ENCODE assay signal across 19 cellular contexts in genomic region chr5:54537720-54538119, GRCh38. TPM values are rescaled to one million over a fixed set of nuclear protein-coding genes. Genes with fewer than 3 reads are reported as not detected.
DNase-seq lines count a peak whose midpoint lies in the region; ATAC-seq and TF ChIP-seq lines count a peak whose summit lies in the region.
"Had no signal": no experiment of that assay in that cellular context is flagged by ENCODE, and none has a peak within 500 bp of the region (broad histone marks: within the 10 kb centered on the region; RNA-seq: fewer than 3 reads in every experiment).

No MANE protein-coding gene starts in this region.

- no peak overlapping the region for H2BK15ac ChIP-seq in IMR-90 (ENCODE audit: low read depth, low read length)

- no peak for TF ChIP-seq CTCF in A673 (conservative IDR thresholded peaks at IDR 0.05; ENCODE audit: low read depth, low read length)
- no peak for TF ChIP-seq CTCF in IMR-90 (conservative IDR thresholded peaks at IDR 0.05; ENCODE audit: low read depth, low read length)
- no peak for TF ChIP-seq CTCF in dorsolateral prefrontal cortex (IDR thresholded peaks at IDR 0.05 in 54 of 56, conservative IDR thresholded peaks at IDR 0.05 in 2 of 56; ENCODE audit: low read depth in 1 of 56, partially characterized antibody in 56 of 56)
- TF ChIP-seq CTCF in nephron (IDR thresholded peaks at IDR 0.05; ENCODE audit: unreplicated experiment in 3 of 3), result no peak

- H4K8ac ChIP-seq in IMR-90 (ENCODE audit: low read depth in 2 of 2, low read length in 2 of 2), result no peak overlapping the region

- 60% methylated on average over 1 of the region's 2 CpGs; no CpG with 5 or more reads in 1 of the 2 experiments for WGBS in IMR-90 (ENCODE audit: extremely low coverage in 2 of 2, insufficient read length in 1 of 2), 2 experiments

- in situ Hi-C loops in IMR-90 (cut with MboI; ENCODE audit: low sequenced_read_pairs), result no loop called here

- no peak overlapping the region for H2BK120ac ChIP-seq in IMR-90 (ENCODE audit: low read depth, low read length)

- BruUV-seq in A673 (replicated peaks; lab: Mats Ljungman, UMichigan) (no TSS peak), IMR-90 (replicated peaks; lab: Mats Ljungman, UMichigan) (no TSS peak)

- H3K36me3 Mint-ChIP-seq in nephron (ENCODE audit: low read depth), result peaks cover 22% of the 10 kb centered on the region

- POLR2A ChIA-PET in A673 (lab: Charles Lee; ENCODE audit: low non-redundant PET), result no interaction called here
- POLR2A ChIA-PET in IMR-90 (lab: Charles Lee; ENCODE audit: unreplicated experiment), result no interaction called here

- no peaks in the 10 kb centered on the region for H3K27me3 ChIP-seq in A673 (replicated peaks; ENCODE audit: insufficient read depth, low read depth, low read length, poor library complexity)
- no peaks in the 10 kb centered on the region for H3K27me3 ChIP-seq in IMR-90 (ENCODE audit: control insufficient read depth, insufficient read depth, low read length)
- no peaks in the 10 kb centered on the region for H3K27me3 ChIP-seq in dorsolateral prefrontal cortex
- H3K27me3 ChIP-seq: left lung had no signal

- no peak overlapping the region for H3K23ac ChIP-seq in IMR-90 (ENCODE audit: low read depth, low read length)

- H3K27ac ChIP-seq in A673 (ENCODE audit: low read depth, low read length, poor library complexity, severe bottlenecking) (peak overlapping the region; percentile 17), IMR-90 (ENCODE audit: insufficient read depth, low read length) (no peak overlapping the region), dorsolateral prefrontal cortex (peak overlapping the region in 46 of 59 donors; percentile 2 to 76 (median 42))

- 0 out of 2 replicates have a peak overlapping the region, but pooled peaks have one; percentile 29 for H3K4me2 ChIP-seq in IMR-90 (ENCODE audit: low read depth, low read length)

- no peak overlapping the region for H2AFZ ChIP-seq in IMR-90 (replicated peaks; ENCODE audit: low read length, poor library complexity)

- H3K4me1 ChIP-seq in A673 (ENCODE audit: insufficient read depth, low read length, poor library complexity, severe bottlenecking) (peaks cover 57% of the 10 kb centered on the region), IMR-90 (ENCODE audit: control insufficient read depth, insufficient read depth, low read length) (peaks cover 18% of the 10 kb centered on the region)

- H2BK20ac ChIP-seq in IMR-90 (ENCODE audit: low read depth, low read length), result no peak overlapping the region

- H3K79me1 ChIP-seq in IMR-90 (ENCODE audit: low read depth in 1 of 2, low read length in 2 of 2), result peaks cover 11 to 54% of the 10 kb centered on the region in 2 experiments; a peak in 3 of 4 replicates

- H3K27ac Mint-ChIP-seq in nephron, result peak overlapping the region; percentile 10 to 40 (median 19)
- H3K27ac Mint-ChIP-seq: activated CD8-positive, alpha-beta T cell treated with anti-CD3 and anti-CD28 coated beads for 36 hours; activated naive CD4-positive, alpha-beta T cell treated with anti-CD3 and anti-CD28 coated beads, Interleukin-2, amount 50 U/mL, for 72 hours; stimulated activated naive B cell treated with anti-CD40 and anti-IgM and Interleukin-4, amounts not matched to agents 10 μg/mL and 1 μg/mL and 100 μg/mL, for 72 hours; T-helper 1 cell treated with Interleukin-12 subunit alpha and Interleukin-12 subunit beta and Interleukin-4 antibody, amounts not matched to agents 30 μg/mL and 1 μg/mL, for 36 hours had no signal

- H3K4ac ChIP-seq in IMR-90 (ENCODE audit: low read depth, low read length), result no peak overlapping the region

- no peak overlapping the region for H3K4me3 Mint-ChIP-seq in nephron
- H3K4me3 Mint-ChIP-seq: activated CD8-positive, alpha-beta T cell treated with anti-CD3 and anti-CD28 coated beads for 36 hours; stimulated activated naive B cell treated with anti-CD40 and anti-IgM and Interleukin-4, amounts not matched to agents 10 μg/mL and 1 μg/mL and 100 μg/mL, for 72 hours; T-helper 1 cell treated with Interleukin-12 subunit alpha and Interleukin-12 subunit beta and Interleukin-4 antibody, amounts not matched to agents 30 μg/mL and 1 μg/mL, for 36 hours had no signal

- no peak overlapping the region for H4K91ac ChIP-seq in IMR-90 (ENCODE audit: insufficient read depth, low read depth, low read length)

- no peak overlapping the region for H4K5ac ChIP-seq in IMR-90 (ENCODE audit: low read depth, low read length)

- H4K20me1 ChIP-seq in IMR-90 (ENCODE audit: insufficient read depth, low read length), result peaks cover 93% of the 10 kb centered on the region

- dilution Hi-C loops in IMR-90 (cut with HindIII; ENCODE audit: low sequenced_read_pairs, unreplicated experiment), result no loop called here

- H3K9ac ChIP-seq in IMR-90 (ENCODE audit: low read depth, low read length), result no peak overlapping the region

- no peaks in the 10 kb centered on the region for H3K27me3 Mint-ChIP-seq in nephron (ENCODE audit: low read depth)
- H3K27me3 Mint-ChIP-seq: activated CD8-positive, alpha-beta T cell treated with anti-CD3 and anti-CD28 coated beads for 36 hours; stimulated activated naive B cell treated with anti-CD40 and anti-IgM and Interleukin-4, amounts not matched to agents 10 μg/mL and 1 μg/mL and 100 μg/mL, for 72 hours had no signal

- no peaks in the 10 kb centered on the region for H3K9me3 Mint-ChIP-seq in nephron
- H3K9me3 Mint-ChIP-seq: activated CD8-positive, alpha-beta T cell treated with anti-CD3 and anti-CD28 coated beads for 36 hours; activated naive CD4-positive, alpha-beta T cell treated with anti-CD3 and anti-CD28 coated beads, Interleukin-2, amount 50 U/mL, for 72 hours; stimulated activated naive B cell treated with anti-CD40 and anti-IgM and Interleukin-4, amounts not matched to agents 10 μg/mL and 1 μg/mL and 100 μg/mL, for 72 hours; T-helper 1 cell treated with Interleukin-12 subunit alpha and Interleukin-12 subunit beta and Interleukin-4 antibody, amounts not matched to agents 30 μg/mL and 1 μg/mL, for 36 hours had no signal

- CTCF ChIA-PET in A673 (lab: Charles Lee) (interaction anchor here (0.6 kb wide), 1 partner anchor 244 kb away, joined by 4 read pairs; no protein-coding TSS in a partner anchor), IMR-90 (lab: Yijun Ruan, JAX) (interaction anchor here (1.3 to 1.5 kb wide), 2 partner anchors 11 to 13 kb away, joined by 3 read pairs; no protein-coding TSS in a partner anchor)

- no peak overlapping the region for H3K18ac ChIP-seq in IMR-90 (ENCODE audit: low read depth, low read length)

- H3K9me3 ChIP-seq in A673 (ENCODE audit: low read depth, low read length, poor library complexity, severe bottlenecking) (no peaks in the 10 kb centered on the region), IMR-90 (ENCODE audit: control insufficient read depth, insufficient read depth, low read length) (no peaks in the 10 kb centered on the region)
- H3K9me3 ChIP-seq: left lung had no signal

- H3K56ac ChIP-seq in IMR-90 (ENCODE audit: extremely low read depth, insufficient read depth, low read length), result no peak overlapping the region

- no peak for TF ChIP-seq RAD21 in IMR-90 (IDR thresholded peaks at IDR 0.05; ENCODE audit: low read length)

- no peak for TF ChIP-seq POLR2A in IMR-90 (IDR thresholded peaks at IDR 0.05; ENCODE audit: low read depth, low read length)

- no peak overlapping the region for H3K4me3 ChIP-seq in A673 (ENCODE audit: low read depth, low read length, poor library complexity, severe bottlenecking)
- H3K4me3 ChIP-seq in IMR-90 (ENCODE audit: insufficient read depth, low read depth, low read length), result no peak overlapping the region
- H3K4me3 ChIP-seq in dorsolateral prefrontal cortex, result peak overlapping the region in 46 of 59 donors; percentile 1 to 51 (median 24)
- H3K4me3 ChIP-seq: left lung had no signal

- ATAC-seq in IMR-90 (ENCODE audit: low read depth), result no peak
- no peak for ATAC-seq in GM21381 (IDR thresholded peaks at IDR 0.05; ENCODE audit: unreplicated experiment)
- no peak for ATAC-seq in GM19455 (IDR thresholded peaks at IDR 0.05; ENCODE audit: unreplicated experiment)
- ATAC-seq: activated CD8-positive, alpha-beta T cell treated with anti-CD3 and anti-CD28 coated beads for 36 hours; activated naive CD4-positive, alpha-beta T cell treated with anti-CD3 and anti-CD28 coated beads, Interleukin-2, amount 50 U/mL, for 72 hours; left lung; stimulated activated naive B cell treated with anti-CD40 and anti-IgM and Interleukin-4, amounts not matched to agents 10 μg/mL and 1 μg/mL and 100 μg/mL, for 72 hours had no signal

- no peak overlapping the region for H2BK5ac ChIP-seq in IMR-90 (ENCODE audit: low read depth, low read length, poor library complexity, severe bottlenecking)

- peaks cover 25% of the 10 kb centered on the region for H3K4me1 Mint-ChIP-seq in nephron

- H3K36me3 ChIP-seq in A673 (ENCODE audit: insufficient read depth, low read length, poor library complexity, severe bottlenecking) (peaks cover 21% of the 10 kb centered on the region), IMR-90 (ENCODE audit: control insufficient read depth, insufficient read depth, low read length) (peaks cover 6% of the 10 kb centered on the region; the same call in 1 of the 2 replicates)
- H3K36me3 ChIP-seq: left lung had no signal

- intact Hi-C loops in A673 (cut with micrococcal nuclease; ENCODE audit: unreplicated experiment) (no loop called here), IMR-90 (cut with micrococcal nuclease) (no loop called here), dorsolateral prefrontal cortex (cut with DNase I) (no loop called here)

- no peak overlapping the region for H2AK9ac ChIP-seq in IMR-90 (replicated peaks; ENCODE audit: low read depth, low read length, poor library complexity)

- H3K14ac ChIP-seq in IMR-90 (replicated peaks; ENCODE audit: low read depth, low read length), result no peak overlapping the region

- DNase-seq in A673 (ENCODE audit: low spot score) (no peak), IMR-90 (no peak), dorsolateral prefrontal cortex (no peak), hippocampal formation (lab: John Stamatoyannopoulos, UW) (no peak)
- no peak for DNase-seq in activated CD4-positive, alpha-beta T cell treated with anti-CD3 and anti-CD28 coated beads, Interleukin-2, amount 50 U/mL, for 48 hours
- DNase-seq: activated CD8-positive, alpha-beta T cell treated with anti-CD3 and anti-CD28 coated beads for 36 hours; activated T-cell treated with anti-CD3 and anti-CD28 coated beads, Interleukin-2, amount 50 U/mL, for 48 hours; central memory CD4-positive, alpha-beta T cell; foreskin melanocyte; HCEC 1CT; left lung; NCI-H1417 treated with DMSO at 0.1 percent for 48 hours; NCI-H226; stimulated activated naive B cell treated with anti-CD40 and anti-IgM and Interleukin-4, amounts not matched to agents 10 μg/mL and 1 μg/mL and 100 μg/mL, for 72 hours had no signal

- peaks cover 26% of the 10 kb centered on the region for H3K9me1 ChIP-seq in IMR-90 (ENCODE audit: insufficient read depth, low read length)

- no peak overlapping the region for H2AK5ac ChIP-seq in IMR-90 (ENCODE audit: low read depth, low read length)

TF ChIP-seq in IMR-90, 13 proteins besides CTCF, POLR2A, EP300 and RAD21 (continues in another document):
- TF ChIP-seq CHD1 (IDR thresholded peaks at IDR 0.05; ENCODE audit: low read depth, low read length), result no peak

RNA-seq across cellular contexts. Expression of gene SNX18, which starts 20.2 kb away (rescaled TPM):
- total RNA-seq in A673 (2021) (140 and 143 TPM in 2 replicates), IMR-90 (2012; rRNA removed) (50.0 and 67.8 TPM in 2 replicates), dorsolateral prefrontal cortex (10 to 100 TPM; 15.1 to 35.3 (median 21.5) TPM)
- polyA plus RNA-seq in IMR-90 (2012; rRNA removed), result 31.2 and 40.1 TPM in 2 replicates
- 33.9 and 66.4 TPM in 2 replicates for polyA plus RNA-seq in IMR-90 (2012; cell fraction: cytosol; rRNA removed)
- 17.8 and 42.7 TPM in 2 replicates for polyA plus RNA-seq in IMR-90 (2012; cell fraction: nucleus; rRNA removed; ENCODE audit: low replicate concordance)

Comparison
In these comparisons a context has a peak if more than half of its experiments do, and no peak if none do; other contexts are left out.
1. H3K4me3 ChIP-seq: peak in dorsolateral prefrontal cortex (46 of 59); none in A673 (single experiment) and IMR-90 (single experiment).